Comparison of ENCODE assay signal across 11 cellular contexts in the genomic region with DNA sequence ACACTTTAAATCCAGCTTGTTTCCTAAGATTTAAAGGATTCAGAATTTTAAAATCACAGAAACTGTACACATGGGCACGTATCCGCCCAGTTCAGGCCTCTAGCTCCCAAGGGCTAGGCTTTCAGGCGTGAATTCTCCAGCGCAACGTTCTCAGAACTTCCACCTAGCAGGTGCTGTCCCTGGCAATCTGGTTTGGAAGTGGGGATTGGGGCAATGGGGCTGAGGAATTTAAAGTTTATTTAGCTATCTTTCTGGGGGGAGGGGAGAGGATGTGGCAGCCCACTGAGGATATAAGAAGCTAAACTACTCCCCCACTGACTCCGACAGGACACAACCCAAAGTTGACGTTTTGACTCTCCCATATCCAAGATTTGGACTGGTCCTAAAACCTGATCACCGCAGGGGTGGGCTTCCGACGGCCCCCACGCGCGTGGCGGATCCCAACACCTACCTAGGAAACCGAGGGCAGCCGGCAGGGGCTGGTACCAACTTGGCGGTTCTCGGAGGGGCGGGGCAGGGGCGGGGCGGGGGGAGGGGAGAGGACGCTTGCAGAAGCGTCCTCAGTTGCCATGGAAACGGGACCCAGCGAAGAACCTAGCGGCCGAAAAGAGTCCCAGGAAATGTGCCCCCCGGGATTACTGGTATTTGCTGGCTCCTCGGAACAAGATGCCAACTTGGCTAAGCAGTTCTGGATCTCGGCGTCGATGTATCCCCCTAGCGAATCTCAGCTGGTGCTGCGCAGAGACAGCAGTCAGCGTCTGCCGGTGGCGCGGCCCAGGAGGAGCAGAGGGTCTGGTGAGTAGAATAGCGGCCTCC. TPM values are rescaled to one million over a fixed set of nuclear protein-coding genes. Genes with fewer than 3 reads are reported as not detected.
DNase-seq lines count a peak whose midpoint lies in the region; ATAC-seq and TF ChIP-seq lines count a peak whose summit lies in the region.
"Had no signal": no experiment of that assay in that cellular context is flagged by ENCODE, and none has a peak within 500 bp of the region (broad histone marks: within the 10 kb centered on the region; RNA-seq: fewer than 3 reads in every experiment).

A gene (plus strand): TSS at position 563 of the 816 bp plus-strand sequence. CDS start 7 bp downstream, at position 570.

- TF ChIP-seq POLR2A in stomach (IDR thresholded peaks at IDR 0.05) = no peak

- no peak within 1 kb of the TSS for H3K27ac Mint-ChIP-seq in activated T-helper 17 cell treated with anti-CD3 and anti-CD28 coated beads, Interleukin-2, amount 50 U/mL, for 72 hours

- ATAC-seq in Right ventricle myocardium superior (ENCODE audit: poor library complexity) (no peak), HG02678 (IDR thresholded peaks at IDR 0.05; ENCODE audit: unreplicated experiment) (no peak), HG03432 (IDR thresholded peaks at IDR 0.05; ENCODE audit: unreplicated experiment) (no peak)
- ATAC-seq in activated T-helper 17 cell treated with anti-CD3 and anti-CD28 coated beads, Interleukin-2, amount 50 U/mL, for 72 hours (replicated peaks) = no peak
- ATAC-seq: heart left ventricle had no signal

- peak; percentile 20 for TF ChIP-seq CTCF in cardiac muscle cell (IDR thresholded peaks at IDR 0.05; ENCODE audit: low read depth, low read length)
- no peak for TF ChIP-seq CTCF in stomach (IDR thresholded peaks at IDR 0.05)

- no peaks in the 10 kb centered on the region for H3K9me3 ChIP-seq in cardiac muscle cell (ENCODE audit: low read depth)
- H3K9me3 ChIP-seq in stomach = no peaks in the 10 kb centered on the region
- H3K9me3 ChIP-seq: Caco-2, heart left ventricle had no signal

- H3K4me1 Mint-ChIP-seq in activated T-helper 17 cell treated with anti-CD3 and anti-CD28 coated beads, Interleukin-2, amount 50 U/mL, for 72 hours = no peaks in the 10 kb centered on the region

- no peaks in the 10 kb centered on the region for H3K4me1 ChIP-seq in cardiac muscle cell (ENCODE audit: low read depth)
- H3K4me1 ChIP-seq in stomach = peaks cover 7 to 26% (median 19%) of the 10 kb centered on the region in 4 donors

- WGBS in stomach, 5 donors = 17 to 33% (median 18%) methylated on average over 22 to 39 of the region's 39 CpGs

- no peaks in the 10 kb centered on the region for H3K9me3 Mint-ChIP-seq in activated T-helper 17 cell treated with anti-CD3 and anti-CD28 coated beads, Interleukin-2, amount 50 U/mL, for 72 hours

- no peak for TF ChIP-seq EP300 in stomach (IDR thresholded peaks at IDR 0.05)

- H3K36me3 Mint-ChIP-seq in activated T-helper 17 cell treated with anti-CD3 and anti-CD28 coated beads, Interleukin-2, amount 50 U/mL, for 72 hours (ENCODE audit: low read depth) = no peaks in the 10 kb centered on the region

- no peaks in the 10 kb centered on the region for H3K36me3 ChIP-seq in cardiac muscle cell
- no peaks in the 10 kb centered on the region for H3K36me3 ChIP-seq in stomach
- H3K36me3 ChIP-seq: heart left ventricle had no signal

- DNase-seq in cardiac muscle cell (ENCODE audit: low read depth in 1 of 2, low spot score in 1 of 2) = peak; percentile 27 to 54
- DNase-seq in Right ventricle myocardium superior = no peak
- DNase-seq in stomach = no peak
- no peak for DNase-seq in NCI-H446 (lab: John Stamatoyannopoulos, UW)
- DNase-seq: Caco-2 had no signal

- no peak within 1 kb of the TSS for H3K27ac ChIP-seq in cardiac muscle cell
- no peak within 1 kb of the TSS for H3K27ac ChIP-seq in stomach
- H3K27ac ChIP-seq: heart left ventricle, KMS-11 had no signal

- peaks cover 42% of the 10 kb centered on the region for H3K27me3 Mint-ChIP-seq in activated T-helper 17 cell treated with anti-CD3 and anti-CD28 coated beads, Interleukin-2, amount 50 U/mL, for 72 hours

- H3K4me3 Mint-ChIP-seq in activated T-helper 17 cell treated with anti-CD3 and anti-CD28 coated beads, Interleukin-2, amount 50 U/mL, for 72 hours = peak within 1 kb of the TSS; percentile 32

- peak within 1 kb of the TSS; percentile 19 for H3K4me3 ChIP-seq in cardiac muscle cell
- peak within 1 kb of the TSS; percentile 29 for H3K4me3 ChIP-seq in iPS-11a (ENCODE audit: low read depth, low read length)
- H3K4me3 ChIP-seq in stomach = peak within 1 kb of the TSS in 3 of 4 donors; percentile 10 to 38 (median 10)

- H3K27me3 ChIP-seq in cardiac muscle cell (peaks cover 54% of the 10 kb centered on the region), stomach (peaks cover 12 to 55% (median 31%) of the 10 kb centered on the region in 3 donors)

- intact Hi-C loops in Right ventricle myocardium superior (cut with DNase I) (no loop called here), stomach (cut with DNase I; ENCODE audit: low total_unique reads) (no loop called here)

RNA-seq across cellular contexts. Expression of the gene that starts here (rescaled TPM):
- not detected in 2 replicates for total RNA-seq in cardiac muscle cell
- polyA plus RNA-seq in cardiac muscle cell = not detected in 2 replicates
- total RNA-seq in Right ventricle myocardium superior = not detected
- total RNA-seq in activated T-helper 17 cell treated with anti-CD3 and anti-CD28 coated beads, Interleukin-2, amount 50 U/mL, for 72 hours = not detected
- not detected for total RNA-seq in stomach
- polyA plus RNA-seq in stomach = under 1 TPM in 1 of 3 donors, not detected in 2; 0.18 TPM
- total RNA-seq: Caco-2, heart left ventricle had no signal
- polyA plus RNA-seq: heart left ventricle had no signal

Comparison
In these comparisons a context has a peak if more than half of its experiments do, and no peak if none do; other contexts are left out.
1. Peak in DNase-seq and H3K4me3 ChIP-seq in cardiac muscle cell; RNA of the gene not detected or under 1 TPM.